In the genomic region with DNA sequence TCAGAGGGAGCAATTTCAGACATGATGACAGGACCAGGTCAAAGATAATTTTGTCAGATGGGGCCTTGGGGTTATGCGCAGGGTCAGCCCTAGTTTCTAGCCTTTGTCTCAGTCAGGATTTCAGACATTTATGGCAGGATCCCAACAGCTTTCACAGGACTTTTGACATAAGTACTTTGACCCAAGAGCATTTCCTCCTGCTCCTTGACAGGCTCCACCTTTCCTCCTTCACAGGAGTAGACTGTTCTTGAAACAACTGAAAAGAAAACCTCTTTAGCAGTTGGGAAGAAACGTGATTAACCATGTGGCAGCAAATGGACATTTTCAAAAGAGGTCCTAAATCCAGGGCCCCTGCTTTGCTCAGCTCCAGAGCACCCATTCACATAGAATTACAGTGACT, we compare ENCODE assay signal across 22 cellular contexts.
DNase-seq lines count a peak whose midpoint lies in the region; ATAC-seq and TF ChIP-seq lines count a peak whose summit lies in the region.
"Had no signal": no experiment of that assay in that cellular context is flagged by ENCODE, and none has a peak within 500 bp of the region (broad histone marks: within the 10 kb centered on the region; RNA-seq: fewer than 3 reads in every experiment).

No MANE protein-coding gene starts in this region.

- H3K9me3 Mint-ChIP-seq in H9: no peaks in the 10 kb centered on the region
- H3K9me3 Mint-ChIP-seq in neural progenitor cell: no peaks in the 10 kb centered on the region
- H3K9me3 Mint-ChIP-seq: CD4-positive, alpha-beta T cell; CD8-positive, alpha-beta memory T cell; GM23338 had no signal

- no peaks in the 10 kb centered on the region for H3K27me3 Mint-ChIP-seq in H9 (ENCODE audit: low read depth)
- peaks cover 1% of the 10 kb centered on the region for H3K27me3 Mint-ChIP-seq in neural progenitor cell (ENCODE audit: insufficient read depth, low read depth)

- H3K36me3 Mint-ChIP-seq in H9 (ENCODE audit: insufficient read depth in 1 of 3, low read depth in 3 of 3) (no peaks in the 10 kb centered on the region), neural progenitor cell (no peaks in the 10 kb centered on the region)
- H3K36me3 Mint-ChIP-seq: CD14-positive monocyte; CD8-positive, alpha-beta memory T cell had no signal

- H3K27me3 ChIP-seq in H9 (ENCODE audit: insufficient read depth, low read length) (no peaks in the 10 kb centered on the region), left lung (no peaks in the 10 kb centered on the region), neural progenitor cell (no peaks in the 10 kb centered on the region)
- H3K27me3 ChIP-seq: BLaER1 treated with 17β-estradiol and CSF1 and Interleukin-3, amounts not matched to agents 10 nM and 100 nM had no signal

- H2AFZ ChIP-seq in H9 (ENCODE audit: low read length) (no peak overlapping the region), neural progenitor cell (replicated peaks) (peak overlapping the region; percentile 15)
- H2AFZ ChIP-seq: GM23338 had no signal

- no peaks in the 10 kb centered on the region for H3K79me1 ChIP-seq in H9 (ENCODE audit: insufficient read depth, low read depth, low read length, poor library complexity, severe bottlenecking)

- H3K18ac ChIP-seq in H9 (ENCODE audit: insufficient read length, low read depth, low read length): no peak overlapping the region

- intact Hi-C loops in left lung (cut with DNase I): no loop called here

- H3K23me2 ChIP-seq in H9 (ENCODE audit: insufficient read length, low read depth, low read length, poor library complexity, severe bottlenecking): no peaks in the 10 kb centered on the region

- ATAC-seq in left lung: peak; percentile 83
- ATAC-seq: A549, GM12878, GM23338 had no signal

- H4K8ac ChIP-seq in H9 (replicated peaks; ENCODE audit: insufficient read length, low read depth, low read length): no peak overlapping the region

- no peak overlapping the region for H2BK15ac ChIP-seq in H9 (ENCODE audit: low read depth, low read length)

- H2BK120ac ChIP-seq in H9 (ENCODE audit: low read depth, low read length, poor library complexity, severe bottlenecking): no peak overlapping the region

- no peak overlapping the region for H3K56ac ChIP-seq in H9 (ENCODE audit: insufficient read length, low read depth, low read length)

- H4K20me1 ChIP-seq in H9 (ENCODE audit: control insufficient read depth, insufficient read depth, insufficient read length) (no peaks in the 10 kb centered on the region), neural progenitor cell (ENCODE audit: low read depth) (no peaks in the 10 kb centered on the region)
- H4K20me1 ChIP-seq: BLaER1 treated with 17β-estradiol and CSF1 and Interleukin-3, amounts not matched to agents 10 nM and 100 nM had no signal

- no peak overlapping the region for H3K23ac ChIP-seq in H9 (ENCODE audit: insufficient read length, low read depth, low read length)

- no peak overlapping the region for H3K4ac ChIP-seq in H9 (ENCODE audit: low read depth, low read length)

- H3F3A ChIP-seq in neural progenitor cell (ENCODE audit: low read depth): no peaks in the 10 kb centered on the region

- H2AK5ac ChIP-seq in H9 (ENCODE audit: insufficient read length, low read length): no peak overlapping the region

- no peaks in the 10 kb centered on the region for H3K36me3 ChIP-seq in left lung
- H3K36me3 ChIP-seq in neural progenitor cell: no peaks in the 10 kb centered on the region
- H3K36me3 ChIP-seq: BE2C; BLaER1 treated with 17β-estradiol and CSF1 and Interleukin-3, amounts not matched to agents 10 nM and 100 nM; HAP-1 had no signal

- WGBS in H9 (ENCODE audit: extremely low coverage, insufficient read length, low lambda C conversion rate): no CpG with 5 or more reads among the region's 2 CpGs

- H2BK12ac ChIP-seq in H9 (ENCODE audit: insufficient read length, low read depth, low read length): no peak overlapping the region

- H3K27ac Mint-ChIP-seq in H9 (no peak overlapping the region), neural progenitor cell (no peak overlapping the region)
- H3K27ac Mint-ChIP-seq: CD14-positive monocyte; CD4-positive, alpha-beta T cell; CD8-positive, alpha-beta memory T cell; GM23338 had no signal

- no peak overlapping the region for H3K4me2 ChIP-seq in H9 (ENCODE audit: insufficient read depth, insufficient read length, low read length)
- H3K4me2 ChIP-seq in neural progenitor cell: no peak overlapping the region
- H3K4me2 ChIP-seq: A549; BLaER1 treated with 17β-estradiol and CSF1 and Interleukin-3, amounts not matched to agents 10 nM and 100 nM; GM23338 had no signal

- POLR2A ChIA-PET in HEK293T (lab: Yijun Ruan, JAX): no interaction called here

- H3K9ac ChIP-seq in H9 (ENCODE audit: extremely low read depth, insufficient read length, low read length) (no peak overlapping the region), neural progenitor cell (no peak overlapping the region)
- H3K9ac ChIP-seq: BLaER1 treated with 17β-estradiol and CSF1 and Interleukin-3, amounts not matched to agents 10 nM and 100 nM had no signal

- no peak overlapping the region for H2BK5ac ChIP-seq in H9 (ENCODE audit: insufficient read length, low read length)

- H2BK20ac ChIP-seq in H9 (ENCODE audit: low read depth, low read length, poor library complexity, severe bottlenecking): no peak overlapping the region

- CTCF ChIA-PET in HEK293T (lab: Yijun Ruan, JAX): no interaction called here

- no peaks in the 10 kb centered on the region for H3K79me2 ChIP-seq in H9 (ENCODE audit: insufficient read depth, low read length)
- no peaks in the 10 kb centered on the region for H3K79me2 ChIP-seq in neural progenitor cell (ENCODE audit: low read depth)

- no peak overlapping the region for H4K5ac ChIP-seq in H9 (ENCODE audit: insufficient read length, low read depth, low read length)

- H3T11ph ChIP-seq in H9 (ENCODE audit: low read length): no peak overlapping the region

- H3K14ac ChIP-seq in H9 (ENCODE audit: insufficient read depth, low read length): no peak overlapping the region

- H3K4me3 ChIP-seq in left lung (no peak overlapping the region), neural progenitor cell (no peak overlapping the region)
- H3K4me3 ChIP-seq: A549; BLaER1 treated with 17β-estradiol and CSF1 and Interleukin-3, amounts not matched to agents 10 nM and 100 nM; GM12878; GM23338; HAP-1 had no signal

- H3K9me3 ChIP-seq in H9 (ENCODE audit: control insufficient read depth, low read depth, low read length) (no peaks in the 10 kb centered on the region), left lung (no peaks in the 10 kb centered on the region), neural progenitor cell (ENCODE audit: low read depth) (no peaks in the 10 kb centered on the region)
- H3K9me3 ChIP-seq: A549; BE2C; BLaER1 treated with 17β-estradiol and CSF1 and Interleukin-3, amounts not matched to agents 10 nM and 100 nM; HAP-1 had no signal

- H3K27ac ChIP-seq in H9 (ENCODE audit: insufficient read length, low read depth, low read length): no peak overlapping the region
- no peak overlapping the region for H3K27ac ChIP-seq in left lung
- no peak overlapping the region for H3K27ac ChIP-seq in neural progenitor cell
- H3K27ac ChIP-seq: A549; BLaER1 treated with 17β-estradiol and CSF1 and Interleukin-3, amounts not matched to agents 10 nM and 100 nM had no signal

- DNase-seq in H9: no peak
- DNase-seq in left lung: no peak
- no peak for DNase-seq in neural progenitor cell (ENCODE audit: low spot score)
- no peak for DNase-seq in NOMO-1 treated with DMSO at 0.1 percent for 48 hours (lab: John Stamatoyannopoulos, UW; ENCODE audit: unreplicated experiment)
- no peak for DNase-seq in NCI-H2029 (lab: John Stamatoyannopoulos, UW)
- DNase-seq in HEK293T (ENCODE audit: extremely low spot score): no peak
- DNase-seq: 8988T; ACHN; AML-193; BE2C; CD4-positive, alpha-beta T cell; CD8-positive, alpha-beta memory T cell; DMS 273 treated with DMSO at 0.1 percent for 48 hours; DMS79; EL; GDM1 had no signal

- peaks cover 4% of the 10 kb centered on the region; the same call in 1 of the 2 replicates for H3K4me1 ChIP-seq in H9 (ENCODE audit: insufficient read depth, low read length)
- H3K4me1 ChIP-seq in left lung: no peaks in the 10 kb centered on the region
- peaks cover 16% of the 10 kb centered on the region for H3K4me1 ChIP-seq in neural progenitor cell
- H3K4me1 ChIP-seq: A549; BE2C; BLaER1 treated with 17β-estradiol and CSF1 and Interleukin-3, amounts not matched to agents 10 nM and 100 nM; HAP-1 had no signal

- H3K4me1 Mint-ChIP-seq in H9 (peaks cover 11 to 12% of the 10 kb centered on the region in 2 experiments), neural progenitor cell (peaks cover 16% of the 10 kb centered on the region)
- H3K4me1 Mint-ChIP-seq: CD14-positive monocyte; CD8-positive, alpha-beta memory T cell had no signal

- H4K91ac ChIP-seq in H9 (ENCODE audit: insufficient read length, low read depth, low read length): peak overlapping the region; percentile 26

- H3K4me3 Mint-ChIP-seq in H9: no peak overlapping the region
- H3K4me3 Mint-ChIP-seq in neural progenitor cell: no peak overlapping the region
- H3K4me3 Mint-ChIP-seq: CD14-positive monocyte; CD4-positive, alpha-beta T cell; CD8-positive, alpha-beta memory T cell; GM23338 had no signal

- TF ChIP-seq CTCF in H9 (conservative IDR thresholded peaks at IDR 0.05) (no peak), left lung (IDR thresholded peaks at IDR 0.05) (no peak), neural progenitor cell (IDR thresholded peaks at IDR 0.05) (no peak)

TF ChIP-seq in HEK293T, 16 proteins besides CTCF, POLR2A, EP300 and RAD21:
- no peak for TF ChIP-seq PKNOX1 (IDR thresholded peaks at IDR 0.05)
- no peak for TF ChIP-seq ELF4 (IDR thresholded peaks at IDR 0.05)
